ENCODE assay signal across 1 cellular context in genomic region chr18:48959921-48960920, GRCh38.
TF ChIP-seq lines count a peak whose summit lies in the region.

No MANE protein-coding gene starts in this region.

TF ChIP-seq in HepG2, 621 proteins besides CTCF, POLR2A, EP300 and RAD21:
- TF ChIP-seq, protein P1, sequence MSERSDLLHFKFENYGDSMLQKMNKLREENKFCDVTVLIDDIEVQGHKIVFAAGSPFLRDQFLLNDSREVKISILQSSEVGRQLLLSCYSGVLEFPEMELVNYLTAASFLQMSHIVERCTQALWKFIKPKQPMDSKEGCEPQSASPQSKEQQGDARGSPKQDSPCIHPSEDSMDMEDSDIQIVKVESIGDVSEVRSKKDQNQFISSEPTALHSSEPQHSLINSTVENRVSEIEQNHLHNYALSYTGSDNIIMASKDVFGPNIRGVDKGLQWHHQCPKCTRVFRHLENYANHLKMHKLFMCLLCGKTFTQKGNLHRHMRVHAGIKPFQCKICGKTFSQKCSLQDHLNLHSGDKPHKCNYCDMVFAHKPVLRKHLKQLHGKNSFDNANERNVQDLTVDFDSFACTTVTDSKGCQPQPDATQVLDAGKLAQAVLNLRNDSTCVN (CRISPR knock-in tag; IDR thresholded peaks at IDR 0.05; ENCODE audit: borderline replicate concordance): no peak
- no peak for TF ChIP-seq SAFB2 (CRISPR knock-in tag; IDR thresholded peaks at IDR 0.05; ENCODE audit: borderline replicate concordance, low read depth)
- TF ChIP-seq ZNF841 (CRISPR knock-in tag; IDR thresholded peaks at IDR 0.05; ENCODE audit: borderline replicate concordance): no peak
- no peak for TF ChIP-seq SCMH1 (CRISPR knock-in tag; IDR thresholded peaks at IDR 0.05; ENCODE audit: borderline replicate concordance)
- TF ChIP-seq ZNF800 (CRISPR knock-in tag; IDR thresholded peaks at IDR 0.05): no peak
- TF ChIP-seq NFRKB (IDR thresholded peaks at IDR 0.05): no peak
- TF ChIP-seq HIVEP1 (CRISPR knock-in tag; IDR thresholded peaks at IDR 0.05): no peak
- TF ChIP-seq BRD4 (CRISPR knock-in tag; IDR thresholded peaks at IDR 0.05): no peak
